In the genomic region with DNA sequence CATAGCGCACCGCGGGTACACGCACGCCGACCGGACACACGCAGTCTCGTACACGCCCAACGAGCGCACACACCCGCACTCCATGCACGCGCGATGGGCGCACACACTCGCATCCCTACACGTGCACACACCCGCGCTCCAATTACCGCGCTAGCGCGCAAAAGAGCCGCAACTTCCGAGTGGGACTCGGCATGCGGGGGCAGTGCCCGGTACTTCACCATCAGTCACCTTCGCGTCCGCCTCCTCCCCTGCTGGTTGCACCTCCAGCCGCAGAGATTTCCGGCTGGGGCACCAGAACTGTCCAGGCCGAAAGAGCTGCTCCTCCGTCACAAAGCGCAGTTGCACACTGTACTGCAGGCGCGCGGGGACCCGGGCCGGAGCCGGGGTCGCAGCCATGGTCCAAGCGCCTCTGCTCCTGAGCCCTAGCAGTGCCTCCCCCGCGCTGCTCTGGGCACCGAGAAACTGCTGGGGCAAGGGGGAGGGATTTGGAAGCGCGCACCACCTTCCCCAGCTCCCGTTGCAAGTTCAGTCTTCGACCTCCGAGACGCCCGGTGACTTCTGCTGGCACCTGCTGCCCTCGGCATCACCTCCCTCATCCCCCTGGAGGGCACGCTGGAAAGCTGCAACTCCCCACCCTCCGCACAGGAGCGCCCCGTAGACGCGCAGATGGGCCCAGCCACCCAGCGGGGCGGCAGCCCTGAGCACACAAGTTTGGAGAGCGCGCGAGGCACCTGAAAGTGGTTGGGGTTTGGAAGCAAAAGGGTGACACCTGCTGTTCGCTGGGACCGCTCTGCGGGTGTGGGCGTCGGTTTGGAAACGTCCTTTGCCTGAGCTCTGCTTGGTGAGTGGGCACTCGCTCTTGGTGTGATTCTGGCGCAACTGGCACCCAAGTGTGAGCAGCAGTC, we compare ENCODE assay signal across 1 cellular context.
TF ChIP-seq lines count a peak whose summit lies in the region.

No MANE protein-coding gene starts in this region.

TF ChIP-seq in HepG2, 621 proteins besides CTCF, POLR2A, EP300 and RAD21 (continued from another document and continues in another):
- TF ChIP-seq ZNF337 (CRISPR knock-in tag; IDR thresholded peaks at IDR 0.05; ENCODE audit: borderline replicate concordance, low read depth), result 0 out of 2 replicates have a peak, but pooled peaks have one; percentile 14
- TF ChIP-seq PTBP1 (IDR thresholded peaks at IDR 0.05; ENCODE audit: low read depth, low read length, poor library complexity, severe bottlenecking), result no peak
- no peak for TF ChIP-seq ZNF367 (CRISPR knock-in tag; IDR thresholded peaks at IDR 0.05; ENCODE audit: borderline replicate concordance)
- no peak for TF ChIP-seq SOX5 (CRISPR knock-in tag; IDR thresholded peaks at IDR 0.05; ENCODE audit: borderline replicate concordance)
- no peak for TF ChIP-seq ZKSCAN1 (IDR thresholded peaks at IDR 0.05; ENCODE audit: low read length)
- TF ChIP-seq MAZ (IDR thresholded peaks at IDR 0.05; ENCODE audit: borderline replicate concordance, low read depth, low read length), result no peak
- peak; percentile 43; the same call in 1 of the 2 replicates for TF ChIP-seq MAZ (CRISPR knock-in tag; IDR thresholded peaks at IDR 0.05; ENCODE audit: low read depth)
- TF ChIP-seq MZF1 (CRISPR knock-in tag; IDR thresholded peaks at IDR 0.05; ENCODE audit: borderline replicate concordance), result no peak
- TF ChIP-seq, protein P1, sequence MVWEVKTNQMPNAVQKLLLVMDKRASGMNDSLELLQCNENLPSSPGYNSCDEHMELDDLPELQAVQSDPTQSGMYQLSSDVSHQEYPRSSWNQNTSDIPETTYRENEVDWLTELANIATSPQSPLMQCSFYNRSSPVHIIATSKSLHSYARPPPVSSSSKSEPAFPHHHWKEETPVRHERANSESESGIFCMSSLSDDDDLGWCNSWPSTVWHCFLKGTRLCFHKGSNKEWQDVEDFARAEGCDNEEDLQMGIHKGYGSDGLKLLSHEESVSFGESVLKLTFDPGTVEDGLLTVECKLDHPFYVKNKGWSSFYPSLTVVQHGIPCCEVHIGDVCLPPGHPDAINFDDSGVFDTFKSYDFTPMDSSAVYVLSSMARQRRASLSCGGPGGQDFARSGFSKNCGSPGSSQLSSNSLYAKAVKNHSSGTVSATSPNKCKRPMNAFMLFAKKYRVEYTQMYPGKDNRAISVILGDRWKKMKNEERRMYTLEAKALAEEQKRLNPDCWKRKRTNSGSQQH (CRISPR knock-in tag; IDR thresholded peaks at IDR 0.05; ENCODE audit: low read depth), result no peak
- TF ChIP-seq, protein P2, sequence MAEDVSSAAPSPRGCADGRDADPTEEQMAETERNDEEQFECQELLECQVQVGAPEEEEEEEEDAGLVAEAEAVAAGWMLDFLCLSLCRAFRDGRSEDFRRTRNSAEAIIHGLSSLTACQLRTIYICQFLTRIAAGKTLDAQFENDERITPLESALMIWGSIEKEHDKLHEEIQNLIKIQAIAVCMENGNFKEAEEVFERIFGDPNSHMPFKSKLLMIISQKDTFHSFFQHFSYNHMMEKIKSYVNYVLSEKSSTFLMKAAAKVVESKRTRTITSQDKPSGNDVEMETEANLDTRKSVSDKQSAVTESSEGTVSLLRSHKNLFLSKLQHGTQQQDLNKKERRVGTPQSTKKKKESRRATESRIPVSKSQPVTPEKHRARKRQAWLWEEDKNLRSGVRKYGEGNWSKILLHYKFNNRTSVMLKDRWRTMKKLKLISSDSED (CRISPR knock-in tag; IDR thresholded peaks at IDR 0.05), result no peak
- no peak for TF ChIP-seq ZNF766 (CRISPR knock-in tag; IDR thresholded peaks at IDR 0.05; ENCODE audit: borderline replicate concordance)
- TF ChIP-seq SATB2 (CRISPR knock-in tag; IDR thresholded peaks at IDR 0.05), result no peak
- no peak; the same call in 1 of the 2 replicates for TF ChIP-seq SAP130 (CRISPR knock-in tag; IDR thresholded peaks at IDR 0.05; ENCODE audit: low read depth)
- 0 out of 2 replicates have a peak, but pooled peaks have one; percentile 40 for TF ChIP-seq ZFP37 (CRISPR knock-in tag; IDR thresholded peaks at IDR 0.05; ENCODE audit: borderline replicate concordance)
- no peak for TF ChIP-seq ZNF720 (CRISPR knock-in tag; IDR thresholded peaks at IDR 0.05)
- no peak for TF ChIP-seq ARNTL (CRISPR knock-in tag; IDR thresholded peaks at IDR 0.05)
- no peak for TF ChIP-seq SMAD9 (CRISPR knock-in tag; IDR thresholded peaks at IDR 0.05)
- TF ChIP-seq, protein P3, sequence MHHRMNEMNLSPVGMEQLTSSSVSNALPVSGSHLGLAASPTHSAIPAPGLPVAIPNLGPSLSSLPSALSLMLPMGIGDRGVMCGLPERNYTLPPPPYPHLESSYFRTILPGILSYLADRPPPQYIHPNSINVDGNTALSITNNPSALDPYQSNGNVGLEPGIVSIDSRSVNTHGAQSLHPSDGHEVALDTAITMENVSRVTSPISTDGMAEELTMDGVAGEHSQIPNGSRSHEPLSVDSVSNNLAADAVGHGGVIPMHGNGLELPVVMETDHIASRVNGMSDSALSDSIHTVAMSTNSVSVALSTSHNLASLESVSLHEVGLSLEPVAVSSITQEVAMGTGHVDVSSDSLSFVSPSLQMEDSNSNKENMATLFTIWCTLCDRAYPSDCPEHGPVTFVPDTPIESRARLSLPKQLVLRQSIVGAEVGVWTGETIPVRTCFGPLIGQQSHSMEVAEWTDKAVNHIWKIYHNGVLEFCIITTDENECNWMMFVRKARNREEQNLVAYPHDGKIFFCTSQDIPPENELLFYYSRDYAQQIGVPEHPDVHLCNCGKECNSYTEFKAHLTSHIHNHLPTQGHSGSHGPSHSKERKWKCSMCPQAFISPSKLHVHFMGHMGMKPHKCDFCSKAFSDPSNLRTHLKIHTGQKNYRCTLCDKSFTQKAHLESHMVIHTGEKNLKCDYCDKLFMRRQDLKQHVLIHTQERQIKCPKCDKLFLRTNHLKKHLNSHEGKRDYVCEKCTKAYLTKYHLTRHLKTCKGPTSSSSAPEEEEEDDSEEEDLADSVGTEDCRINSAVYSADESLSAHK (CRISPR knock-in tag; IDR thresholded peaks at IDR 0.05; ENCODE audit: borderline replicate concordance), result no peak
- no peak for TF ChIP-seq SYNCRIP (IDR thresholded peaks at IDR 0.05; ENCODE audit: insufficient read depth, low read depth, low read length)
- TF ChIP-seq ZNF564 (CRISPR knock-in tag; IDR thresholded peaks at IDR 0.05), result no peak
- no peak for TF ChIP-seq MTA3 (CRISPR knock-in tag; IDR thresholded peaks at IDR 0.05)
- TF ChIP-seq SOX6 (IDR thresholded peaks at IDR 0.05), result no peak
- peak; percentile 43 for TF ChIP-seq SOX6 (CRISPR knock-in tag; IDR thresholded peaks at IDR 0.05)
- TF ChIP-seq ETV5 (CRISPR knock-in tag; IDR thresholded peaks at IDR 0.05; ENCODE audit: borderline replicate concordance), result no peak
- no peak for TF ChIP-seq HMGA1 (CRISPR knock-in tag; conservative IDR thresholded peaks at IDR 0.05)
- TF ChIP-seq HNF4A (CRISPR knock-in tag; IDR thresholded peaks at IDR 0.05), result no peak; the same call in 1 of the 2 replicates
- no peak for TF ChIP-seq ZNF530 (CRISPR knock-in tag; IDR thresholded peaks at IDR 0.05; ENCODE audit: low read depth)
- no peak for TF ChIP-seq FOXM1 (CRISPR knock-in tag; IDR thresholded peaks at IDR 0.05)
- 0 out of 2 replicates have a peak, but pooled peaks have one; percentile 50 for TF ChIP-seq SALL2 (CRISPR knock-in tag; IDR thresholded peaks at IDR 0.05)
- no peak for TF ChIP-seq CENPT (CRISPR knock-in tag; IDR thresholded peaks at IDR 0.05; ENCODE audit: low read depth)
- TF ChIP-seq RCOR2 (CRISPR knock-in tag; IDR thresholded peaks at IDR 0.05), result no peak
- TF ChIP-seq YEATS2 (CRISPR knock-in tag; IDR thresholded peaks at IDR 0.05; ENCODE audit: borderline replicate concordance), result no peak
- TF ChIP-seq ZKSCAN8 (CRISPR knock-in tag; IDR thresholded peaks at IDR 0.05; ENCODE audit: borderline replicate concordance), result no peak
- TF ChIP-seq PHF20 (CRISPR knock-in tag; IDR thresholded peaks at IDR 0.05), result no peak
- TF ChIP-seq JUN (CRISPR knock-in tag; IDR thresholded peaks at IDR 0.05), result no peak
- no peak for TF ChIP-seq HMG20B (CRISPR knock-in tag; conservative IDR thresholded peaks at IDR 0.05)
- TF ChIP-seq ZNF660 (CRISPR knock-in tag; IDR thresholded peaks at IDR 0.05; ENCODE audit: borderline replicate concordance, low read depth), result no peak
- TF ChIP-seq MEIS1 (CRISPR knock-in tag; IDR thresholded peaks at IDR 0.05; ENCODE audit: borderline replicate concordance), result no peak
- no peak for TF ChIP-seq ZNF484 (CRISPR knock-in tag; IDR thresholded peaks at IDR 0.05; ENCODE audit: borderline replicate concordance, low read depth)
- TF ChIP-seq KMT2B (CRISPR knock-in tag; IDR thresholded peaks at IDR 0.05), result 0 out of 2 replicates have a peak, but pooled peaks have one; percentile 25
- peak; percentile 59; the same call in 1 of the 2 replicates for TF ChIP-seq ZNF598 (CRISPR knock-in tag; IDR thresholded peaks at IDR 0.05; ENCODE audit: borderline replicate concordance)
- no peak for TF ChIP-seq ZNF615 (CRISPR knock-in tag; IDR thresholded peaks at IDR 0.05; ENCODE audit: borderline replicate concordance)
- TF ChIP-seq ZNF570 (CRISPR knock-in tag; IDR thresholded peaks at IDR 0.05; ENCODE audit: borderline replicate concordance), result no peak
- TF ChIP-seq ZNF382 (CRISPR knock-in tag; IDR thresholded peaks at IDR 0.05; ENCODE audit: borderline replicate concordance), result no peak
- 0 out of 2 replicates have a peak, but pooled peaks have one; percentile 51 for TF ChIP-seq ZFP90 (CRISPR knock-in tag; IDR thresholded peaks at IDR 0.05; ENCODE audit: borderline replicate concordance)
- TF ChIP-seq, protein P4, sequence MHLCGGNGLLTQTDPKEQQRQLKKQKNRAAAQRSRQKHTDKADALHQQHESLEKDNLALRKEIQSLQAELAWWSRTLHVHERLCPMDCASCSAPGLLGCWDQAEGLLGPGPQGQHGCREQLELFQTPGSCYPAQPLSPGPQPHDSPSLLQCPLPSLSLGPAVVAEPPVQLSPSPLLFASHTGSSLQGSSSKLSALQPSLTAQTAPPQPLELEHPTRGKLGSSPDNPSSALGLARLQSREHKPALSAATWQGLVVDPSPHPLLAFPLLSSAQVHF (CRISPR knock-in tag; IDR thresholded peaks at IDR 0.05), result no peak
- TF ChIP-seq, protein P5, sequence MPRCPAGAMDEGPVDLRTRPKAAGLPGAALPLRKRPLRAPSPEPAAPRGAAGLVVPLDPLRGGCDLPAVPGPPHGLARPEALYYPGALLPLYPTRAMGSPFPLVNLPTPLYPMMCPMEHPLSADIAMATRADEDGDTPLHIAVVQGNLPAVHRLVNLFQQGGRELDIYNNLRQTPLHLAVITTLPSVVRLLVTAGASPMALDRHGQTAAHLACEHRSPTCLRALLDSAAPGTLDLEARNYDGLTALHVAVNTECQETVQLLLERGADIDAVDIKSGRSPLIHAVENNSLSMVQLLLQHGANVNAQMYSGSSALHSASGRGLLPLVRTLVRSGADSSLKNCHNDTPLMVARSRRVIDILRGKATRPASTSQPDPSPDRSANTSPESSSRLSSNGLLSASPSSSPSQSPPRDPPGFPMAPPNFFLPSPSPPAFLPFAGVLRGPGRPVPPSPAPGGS (CRISPR knock-in tag; IDR thresholded peaks at IDR 0.05), result no peak
- TF ChIP-seq ZNF792 (CRISPR knock-in tag; IDR thresholded peaks at IDR 0.05), result no peak
- TF ChIP-seq ZZZ3 (CRISPR knock-in tag; IDR thresholded peaks at IDR 0.05; ENCODE audit: borderline replicate concordance), result 0 out of 2 replicates have a peak, but pooled peaks have one; percentile 13
- no peak for TF ChIP-seq ELF3 (CRISPR knock-in tag; IDR thresholded peaks at IDR 0.05)
- 0 out of 2 replicates have a peak, but pooled peaks have one; percentile 38 for TF ChIP-seq ZNF777 (CRISPR knock-in tag; IDR thresholded peaks at IDR 0.05)
- peak; percentile 64 for TF ChIP-seq BCL6 (CRISPR knock-in tag; IDR thresholded peaks at IDR 0.05)
- TF ChIP-seq, protein P6, sequence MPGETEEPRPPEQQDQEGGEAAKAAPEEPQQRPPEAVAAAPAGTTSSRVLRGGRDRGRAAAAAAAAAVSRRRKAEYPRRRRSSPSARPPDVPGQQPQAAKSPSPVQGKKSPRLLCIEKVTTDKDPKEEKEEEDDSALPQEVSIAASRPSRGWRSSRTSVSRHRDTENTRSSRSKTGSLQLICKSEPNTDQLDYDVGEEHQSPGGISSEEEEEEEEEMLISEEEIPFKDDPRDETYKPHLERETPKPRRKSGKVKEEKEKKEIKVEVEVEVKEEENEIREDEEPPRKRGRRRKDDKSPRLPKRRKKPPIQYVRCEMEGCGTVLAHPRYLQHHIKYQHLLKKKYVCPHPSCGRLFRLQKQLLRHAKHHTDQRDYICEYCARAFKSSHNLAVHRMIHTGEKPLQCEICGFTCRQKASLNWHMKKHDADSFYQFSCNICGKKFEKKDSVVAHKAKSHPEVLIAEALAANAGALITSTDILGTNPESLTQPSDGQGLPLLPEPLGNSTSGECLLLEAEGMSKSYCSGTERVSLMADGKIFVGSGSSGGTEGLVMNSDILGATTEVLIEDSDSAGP (CRISPR knock-in tag; IDR thresholded peaks at IDR 0.05; ENCODE audit: borderline replicate concordance), result peak; percentile 83
- TF ChIP-seq ZNF160 (CRISPR knock-in tag; IDR thresholded peaks at IDR 0.05), result no peak
- no peak for TF ChIP-seq ARNT2 (CRISPR knock-in tag; IDR thresholded peaks at IDR 0.05; ENCODE audit: low read depth)
- TF ChIP-seq, protein P7, sequence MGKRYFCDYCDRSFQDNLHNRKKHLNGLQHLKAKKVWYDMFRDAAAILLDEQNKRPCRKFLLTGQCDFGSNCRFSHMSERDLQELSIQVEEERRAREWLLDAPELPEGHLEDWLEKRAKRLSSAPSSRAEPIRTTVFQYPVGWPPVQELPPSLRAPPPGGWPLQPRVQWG (CRISPR knock-in tag; IDR thresholded peaks at IDR 0.05; ENCODE audit: borderline replicate concordance, low read depth), result no peak
- TF ChIP-seq, protein P8, sequence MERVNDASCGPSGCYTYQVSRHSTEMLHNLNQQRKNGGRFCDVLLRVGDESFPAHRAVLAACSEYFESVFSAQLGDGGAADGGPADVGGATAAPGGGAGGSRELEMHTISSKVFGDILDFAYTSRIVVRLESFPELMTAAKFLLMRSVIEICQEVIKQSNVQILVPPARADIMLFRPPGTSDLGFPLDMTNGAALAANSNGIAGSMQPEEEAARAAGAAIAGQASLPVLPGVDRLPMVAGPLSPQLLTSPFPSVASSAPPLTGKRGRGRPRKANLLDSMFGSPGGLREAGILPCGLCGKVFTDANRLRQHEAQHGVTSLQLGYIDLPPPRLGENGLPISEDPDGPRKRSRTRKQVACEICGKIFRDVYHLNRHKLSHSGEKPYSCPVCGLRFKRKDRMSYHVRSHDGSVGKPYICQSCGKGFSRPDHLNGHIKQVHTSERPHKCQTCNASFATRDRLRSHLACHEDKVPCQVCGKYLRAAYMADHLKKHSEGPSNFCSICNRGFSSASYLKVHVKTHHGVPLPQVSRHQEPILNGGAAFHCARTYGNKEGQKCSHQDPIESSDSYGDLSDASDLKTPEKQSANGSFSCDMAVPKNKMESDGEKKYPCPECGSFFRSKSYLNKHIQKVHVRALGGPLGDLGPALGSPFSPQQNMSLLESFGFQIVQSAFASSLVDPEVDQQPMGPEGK (CRISPR knock-in tag; IDR thresholded peaks at IDR 0.05), result peak; percentile 48; the same call in 1 of the 2 replicates
- TF ChIP-seq, protein P9, sequence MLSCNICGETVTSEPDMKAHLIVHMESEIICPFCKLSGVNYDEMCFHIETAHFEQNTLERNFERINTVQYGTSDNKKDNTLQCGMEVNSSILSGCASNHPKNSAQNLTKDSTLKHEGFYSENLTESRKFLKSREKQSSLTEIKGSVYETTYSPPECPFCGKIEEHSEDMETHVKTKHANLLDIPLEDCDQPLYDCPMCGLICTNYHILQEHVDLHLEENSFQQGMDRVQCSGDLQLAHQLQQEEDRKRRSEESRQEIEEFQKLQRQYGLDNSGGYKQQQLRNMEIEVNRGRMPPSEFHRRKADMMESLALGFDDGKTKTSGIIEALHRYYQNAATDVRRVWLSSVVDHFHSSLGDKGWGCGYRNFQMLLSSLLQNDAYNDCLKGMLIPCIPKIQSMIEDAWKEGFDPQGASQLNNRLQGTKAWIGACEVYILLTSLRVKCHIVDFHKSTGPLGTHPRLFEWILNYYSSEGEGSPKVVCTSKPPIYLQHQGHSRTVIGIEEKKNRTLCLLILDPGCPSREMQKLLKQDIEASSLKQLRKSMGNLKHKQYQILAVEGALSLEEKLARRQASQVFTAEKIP (CRISPR knock-in tag; IDR thresholded peaks at IDR 0.05; ENCODE audit: borderline replicate concordance), result no peak
